ENCODE assay signal across 1 cellular context in genomic region chr1:28737245-28738137, GRCh38.
TF ChIP-seq lines count a peak whose summit lies in the region.

No MANE protein-coding gene starts in this region.

TF ChIP-seq in K562, 482 proteins besides CTCF, POLR2A, EP300 and RAD21 (continued from another document):
- TF ChIP-seq ZNF512 (tag; IDR thresholded peaks at IDR 0.05) (peak; percentile 64), MNT (conservative IDR thresholded peaks at IDR 0.05) (peak in 1 of 2 experiments; percentile 60; a peak in 1 of 4 replicates), E2F6 (IDR thresholded peaks at IDR 0.05; ENCODE audit: borderline replicate concordance in 1 of 2, extremely low read depth in 1 of 2, insufficient read depth in 1 of 2, insufficient read length in 1 of 2, low read depth in 1 of 2, low read length in 1 of 2, poor library complexity in 1 of 2, severe bottlenecking in 1 of 2) (peak in 1 of 2 experiments; percentile 58), ZBTB7A (IDR thresholded peaks at IDR 0.05; ENCODE audit: borderline replicate concordance, control insufficient read depth, low read depth, low read length) (peak; percentile 61; the same call in 1 of the 2 replicates), FOXK2 (conservative IDR thresholded peaks at IDR 0.05 in 1 of 2, IDR thresholded peaks at IDR 0.05 in 1 of 2; ENCODE audit: low read depth in 2 of 2) (peak in 1 of 2 experiments; percentile 20; a peak in 1 of 4 replicates), SIRT6 (IDR thresholded peaks at IDR 0.05; ENCODE audit: low read depth, low read length) (no peak), DPF2 (IDR thresholded peaks at IDR 0.05) (no peak), PHF8 (IDR thresholded peaks at IDR 0.05; ENCODE audit: borderline replicate concordance, low read length) (peak; percentile 42; the same call in 1 of the 2 replicates), ZNF740 (CRISPR knock-in tag; IDR thresholded peaks at IDR 0.05) (no peak), ZNF740 (tag; IDR thresholded peaks at IDR 0.05) (0 out of 4 replicates have a peak, but pooled peaks of 1 of the 2 experiments have one; percentile 25), HDAC1 (IDR thresholded peaks at IDR 0.05) (peak in 1 of 2 experiments; percentile 13; a peak in 1 of 4 replicates), MAFF (IDR thresholded peaks at IDR 0.05; ENCODE audit: low read length) (no peak)
